19 cellular contexts compared by ENCODE assay signal in the genomic region with DNA sequence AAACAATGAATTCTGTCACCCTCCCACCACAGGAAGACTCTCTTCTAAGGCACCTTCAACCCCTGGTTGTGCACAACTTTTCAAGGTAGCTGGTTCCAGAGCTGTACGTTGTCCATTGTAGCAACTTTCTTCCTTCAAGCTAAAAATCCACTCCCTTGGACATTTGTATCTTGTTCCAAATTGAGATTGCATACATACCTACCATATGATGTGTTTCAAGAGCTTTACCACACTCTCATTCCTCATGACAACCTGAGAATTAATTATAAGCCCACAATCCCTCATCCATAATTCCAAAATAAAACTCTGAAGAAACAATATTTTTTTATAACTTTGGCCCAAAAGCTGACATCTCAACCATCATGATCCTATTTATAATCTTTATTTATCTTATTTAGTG. TPM values are rescaled to one million over a fixed set of nuclear protein-coding genes. Genes with fewer than 3 reads are reported as not detected.
A peak's percentile ranks its signal among the peaks of the same experiment; 100 is the strongest.
DNase-seq lines count a peak whose midpoint lies in the region; ATAC-seq and TF ChIP-seq lines count a peak whose summit lies in the region.
"Had no signal": no experiment of that assay in that cellular context is flagged by ENCODE, and none has a peak within 500 bp of the region (broad histone marks: within the 10 kb centered on the region; RNA-seq: fewer than 3 reads in every experiment).

No MANE protein-coding gene starts in this region.

- no peak for TF ChIP-seq POLR2A in sigmoid colon (IDR thresholded peaks at IDR 0.05)

- DNase-seq in CD14-positive monocyte (ENCODE audit: low spot score), result no peak
- no peak for DNase-seq in HL-60 (ENCODE audit: low read depth in 1 of 2, low spot score in 1 of 2)
- no peak for DNase-seq in central memory CD8-positive, alpha-beta T cell (ENCODE audit: low spot score in 2 of 2)
- no peak for DNase-seq in NCI-H82 (lab: John Stamatoyannopoulos, UW)
- DNase-seq in chondrocyte (ENCODE audit: low spot score), result no peak
- no peak for DNase-seq in activated T-helper 2 cell treated with anti-CD3 and anti-CD28 coated beads, Interferon-gamma antibody, Interleukin-2, Interleukin-4, amounts not matched to agents 10 μg/mL and 5 μg/mL and 100 μg/mL, durations not matched to agents 14 hours and 24 hours and 36 hours (ENCODE audit: low spot score)
- no peak for DNase-seq in sigmoid colon
- DNase-seq: CD4-positive, CD25-positive, alpha-beta regulatory T cell; DMS79 treated with DMSO at 0.1 percent for 48 hours; NCI-H1417; NCI-H187 treated with DMSO at 0.1 percent for 48 hours; NCI-H526 treated with DMSO at 0.1 percent for 48 hours; SHP77 treated with DMSO at 0.1 percent for 48 hours had no signal

- intact Hi-C loops in CD14-positive monocyte (cut with micrococcal nuclease) (loop anchor here in 1 of 2 donors (5.0 kb wide), 1 partner anchor 75 kb away; no protein-coding TSS in a partner anchor), sigmoid colon (cut with DNase I) (no loop called here)
- intact Hi-C loops in activated T-helper 2 cell treated with anti-CD3 and anti-CD28 coated beads, Interferon-gamma antibody, Interleukin-2, Interleukin-4, amounts not matched to agents 10 μg/mL and 5 μg/mL and 100 μg/mL, durations not matched to agents 14 hours and 24 hours and 36 hours (cut with micrococcal nuclease), result no loop called here

- no peak for TF ChIP-seq EP300 in sigmoid colon (IDR thresholded peaks at IDR 0.05)

- H3K4me1 Mint-ChIP-seq in CD14-positive monocyte (peaks cover 88% of the 10 kb centered on the region), chondrocyte (ENCODE audit: low read depth) (no peaks in the 10 kb centered on the region)
- peaks cover 69% of the 10 kb centered on the region for H3K4me1 Mint-ChIP-seq in central memory CD8-positive, alpha-beta T cell
- peaks cover 35% of the 10 kb centered on the region for H3K4me1 Mint-ChIP-seq in activated T-helper 2 cell treated with anti-CD3 and anti-CD28 coated beads, Interferon-gamma antibody, Interleukin-2, Interleukin-4, amounts not matched to agents 10 μg/mL and 5 μg/mL and 100 μg/mL, durations not matched to agents 14 hours and 24 hours and 36 hours (ENCODE audit: low read depth)

- peaks cover 98 to 100% of the 10 kb centered on the region in 2 experiments for H3K4me1 ChIP-seq in neutrophil (ENCODE audit: control insufficient read depth in 1 of 2, insufficient read depth in 1 of 2, low read depth in 1 of 2, low read length in 1 of 2)
- H3K4me1 ChIP-seq in sigmoid colon, result peaks cover 0 to 14% (median 5%) of the 10 kb centered on the region in 4 donors

- H3K27ac ChIP-seq in HL-60 (replicated peaks) (peak overlapping the region; percentile 92), neutrophil (peak overlapping the region; percentile 94), sigmoid colon (no peak overlapping the region)

- WGBS in sigmoid colon, 2 donors, result 86 to 96% methylated on average over 1 of the region's 1 CpG

- H3K9me3 Mint-ChIP-seq in CD14-positive monocyte, result peaks cover 0 to 4% (median 2%) of the 10 kb centered on the region in 7 donors
- peaks cover 4% of the 10 kb centered on the region for H3K9me3 Mint-ChIP-seq in central memory CD8-positive, alpha-beta T cell
- no peaks in the 10 kb centered on the region for H3K9me3 Mint-ChIP-seq in chondrocyte (ENCODE audit: low read depth)
- H3K9me3 Mint-ChIP-seq in activated T-helper 2 cell treated with anti-CD3 and anti-CD28 coated beads, Interferon-gamma antibody, Interleukin-2, Interleukin-4, amounts not matched to agents 10 μg/mL and 5 μg/mL and 100 μg/mL, durations not matched to agents 14 hours and 24 hours and 36 hours, result no peaks in the 10 kb centered on the region
- H3K9me3 Mint-ChIP-seq: IgD-negative memory B cell had no signal

- H3K4me3 ChIP-seq in HL-60 (replicated peaks; ENCODE audit: insufficient read depth, low read length), result no peak overlapping the region
- peak overlapping the region in 1 of 2 experiments; percentile 41 for H3K4me3 ChIP-seq in neutrophil (ENCODE audit: low read depth in 1 of 2, low read length in 1 of 2)
- no peak overlapping the region for H3K4me3 ChIP-seq in sigmoid colon

- no peak for TF ChIP-seq CTCF in CD14-positive monocyte (IDR thresholded peaks at IDR 0.05)
- no peak for TF ChIP-seq CTCF in HL-60 (IDR thresholded peaks at IDR 0.05; ENCODE audit: insufficient read depth, low read length)
- no peak for TF ChIP-seq CTCF in neutrophil (IDR thresholded peaks at IDR 0.05)
- TF ChIP-seq CTCF in chondrocyte (IDR thresholded peaks at IDR 0.05), result no peak
- TF ChIP-seq CTCF in sigmoid colon (IDR thresholded peaks at IDR 0.05), result no peak

- H3K9me3 ChIP-seq in neutrophil (no peaks in the 10 kb centered on the region), sigmoid colon (no peaks in the 10 kb centered on the region)

- H3K36me3 ChIP-seq in neutrophil, result no peaks in the 10 kb centered on the region
- H3K36me3 ChIP-seq in sigmoid colon, result peaks cover 0 to 7% (median 0%) of the 10 kb centered on the region in 4 donors

- H3K4me3 Mint-ChIP-seq in CD14-positive monocyte (peak overlapping the region in 1 of 2 donors; percentile 26), chondrocyte (ENCODE audit: unreplicated experiment) (no peak overlapping the region)
- no peak overlapping the region for H3K4me3 Mint-ChIP-seq in central memory CD8-positive, alpha-beta T cell
- H3K4me3 Mint-ChIP-seq in activated T-helper 2 cell treated with anti-CD3 and anti-CD28 coated beads, Interferon-gamma antibody, Interleukin-2, Interleukin-4, amounts not matched to agents 10 μg/mL and 5 μg/mL and 100 μg/mL, durations not matched to agents 14 hours and 24 hours and 36 hours (ENCODE audit: low read depth), result no peak overlapping the region
- H3K4me3 Mint-ChIP-seq: CD4-positive, CD25-positive, alpha-beta regulatory T cell; IgD-negative memory B cell had no signal

- ATAC-seq in central memory CD8-positive, alpha-beta T cell (replicated peaks; ENCODE audit: extremely low read depth, poor library complexity, severe bottlenecking), result no peak

- H3K27me3 Mint-ChIP-seq in CD14-positive monocyte (ENCODE audit: low read depth in 3 of 3) (peaks cover 0 to 3% (median 1%) of the 10 kb centered on the region in 3 donors), chondrocyte (ENCODE audit: low read depth) (no peaks in the 10 kb centered on the region)
- H3K27me3 Mint-ChIP-seq in central memory CD8-positive, alpha-beta T cell, result no peaks in the 10 kb centered on the region
- H3K27me3 Mint-ChIP-seq in activated T-helper 2 cell treated with anti-CD3 and anti-CD28 coated beads, Interferon-gamma antibody, Interleukin-2, Interleukin-4, amounts not matched to agents 10 μg/mL and 5 μg/mL and 100 μg/mL, durations not matched to agents 14 hours and 24 hours and 36 hours (ENCODE audit: low read depth), result no peaks in the 10 kb centered on the region
- H3K27me3 Mint-ChIP-seq: CD4-positive, CD25-positive, alpha-beta regulatory T cell; IgD-negative memory B cell had no signal

- H3K27me3 ChIP-seq in HL-60 (ENCODE audit: insufficient read depth, poor library complexity, severe bottlenecking), result no peaks in the 10 kb centered on the region
- H3K27me3 ChIP-seq in neutrophil, result no peaks in the 10 kb centered on the region
- H3K27me3 ChIP-seq in sigmoid colon, result no peaks in the 10 kb centered on the region

- peak overlapping the region; percentile 100 for H3K27ac Mint-ChIP-seq in CD14-positive monocyte
- H3K27ac Mint-ChIP-seq in central memory CD8-positive, alpha-beta T cell (ENCODE audit: low read depth), result peak overlapping the region; percentile 86
- no peak overlapping the region for H3K27ac Mint-ChIP-seq in chondrocyte (ENCODE audit: unreplicated experiment)
- H3K27ac Mint-ChIP-seq in activated T-helper 2 cell treated with anti-CD3 and anti-CD28 coated beads, Interferon-gamma antibody, Interleukin-2, Interleukin-4, amounts not matched to agents 10 μg/mL and 5 μg/mL and 100 μg/mL, durations not matched to agents 14 hours and 24 hours and 36 hours, result no peak overlapping the region
- H3K27ac Mint-ChIP-seq: IgD-negative memory B cell had no signal

- H3K36me3 Mint-ChIP-seq in CD14-positive monocyte, result peaks cover 45 to 69% of the 10 kb centered on the region in 2 donors
- H3K36me3 Mint-ChIP-seq in central memory CD8-positive, alpha-beta T cell (ENCODE audit: insufficient read depth), result peaks cover 10% of the 10 kb centered on the region
- peaks cover 10% of the 10 kb centered on the region for H3K36me3 Mint-ChIP-seq in chondrocyte (ENCODE audit: low read depth)
- H3K36me3 Mint-ChIP-seq in activated T-helper 2 cell treated with anti-CD3 and anti-CD28 coated beads, Interferon-gamma antibody, Interleukin-2, Interleukin-4, amounts not matched to agents 10 μg/mL and 5 μg/mL and 100 μg/mL, durations not matched to agents 14 hours and 24 hours and 36 hours (ENCODE audit: low read depth), result peaks cover 21% of the 10 kb centered on the region

RNA-seq across cellular contexts. Expression of a gene that starts 3.0 kb away (rescaled TPM):
- polyA plus RNA-seq in CD14-positive monocyte (not detected), sigmoid colon (not detected)
- total RNA-seq in chondrocyte (not detected in 3 replicates), sigmoid colon (not detected)
- not detected in 2 replicates for total RNA-seq in activated T-helper 2 cell treated with anti-CD3 and anti-CD28 coated beads, Interferon-gamma antibody, Interleukin-2, Interleukin-4, amounts not matched to agents 10 μg/mL and 5 μg/mL and 100 μg/mL, durations not matched to agents 14 hours and 24 hours and 36 hours
- total RNA-seq: A673; CD4-positive, CD25-positive, alpha-beta regulatory T cell; H4; HT-29; RPMI7951 had no signal
- polyA plus RNA-seq: CD4-positive, CD25-positive, alpha-beta regulatory T cell; IgD-negative memory B cell had no signal

RNA-seq across cellular contexts. Expression of a gene that starts 3.3 kb away (rescaled TPM):
- polyA plus RNA-seq in CD14-positive monocyte (not detected), sigmoid colon (not detected)
- total RNA-seq in chondrocyte (not detected in 3 replicates), sigmoid colon (not detected)
- not detected in 2 replicates for total RNA-seq in activated T-helper 2 cell treated with anti-CD3 and anti-CD28 coated beads, Interferon-gamma antibody, Interleukin-2, Interleukin-4, amounts not matched to agents 10 μg/mL and 5 μg/mL and 100 μg/mL, durations not matched to agents 14 hours and 24 hours and 36 hours
- total RNA-seq: A673; CD4-positive, CD25-positive, alpha-beta regulatory T cell; H4; HT-29; RPMI7951 had no signal
- polyA plus RNA-seq: CD4-positive, CD25-positive, alpha-beta regulatory T cell; IgD-negative memory B cell had no signal

RNA-seq across cellular contexts. Expression of a gene that starts 31.9 kb away (rescaled TPM):
- not detected for polyA plus RNA-seq in CD14-positive monocyte
- not detected in 3 replicates for total RNA-seq in chondrocyte
- total RNA-seq in activated T-helper 2 cell treated with anti-CD3 and anti-CD28 coated beads, Interferon-gamma antibody, Interleukin-2, Interleukin-4, amounts not matched to agents 10 μg/mL and 5 μg/mL and 100 μg/mL, durations not matched to agents 14 hours and 24 hours and 36 hours, result not detected in 2 replicates
- total RNA-seq in sigmoid colon, result not detected
- polyA plus RNA-seq in sigmoid colon, result not detected
- total RNA-seq: A673; CD4-positive, CD25-positive, alpha-beta regulatory T cell; H4; HT-29; RPMI7951 had no signal
- polyA plus RNA-seq: CD4-positive, CD25-positive, alpha-beta regulatory T cell; IgD-negative memory B cell had no signal

RNA-seq across cellular contexts. Expression of a gene that starts 32.4 kb away (rescaled TPM):
- polyA plus RNA-seq in CD14-positive monocyte, result 10 to 100 TPM; 14.2 to 18.9 TPM
- total RNA-seq in chondrocyte, result 19.8 to 23.1 TPM (median 22.8 TPM) in 3 replicates
- 17.6 and 17.9 TPM in 2 replicates for total RNA-seq in activated T-helper 2 cell treated with anti-CD3 and anti-CD28 coated beads, Interferon-gamma antibody, Interleukin-2, Interleukin-4, amounts not matched to agents 10 μg/mL and 5 μg/mL and 100 μg/mL, durations not matched to agents 14 hours and 24 hours and 36 hours
- total RNA-seq in sigmoid colon, result 10 to 100 TPM; 21.6 to 66.0 (median 36.6) TPM
- polyA plus RNA-seq in sigmoid colon, result 10 to 100 TPM; 43.5 to 89.0 (median 49.2) TPM

RNA-seq across cellular contexts. Expression of a gene that starts 36.9 kb away (rescaled TPM):
- polyA plus RNA-seq in CD14-positive monocyte (not detected), sigmoid colon (under 1 TPM in 1 of 3 donors, not detected in 2; 0.16 TPM)
- total RNA-seq in chondrocyte (0.17 to 0.22 TPM in 2 of 3 replicates, not detected in the other), sigmoid colon (under 1 TPM in 1 of 4 donors, not detected in 3; 0.55 TPM)
- total RNA-seq in activated T-helper 2 cell treated with anti-CD3 and anti-CD28 coated beads, Interferon-gamma antibody, Interleukin-2, Interleukin-4, amounts not matched to agents 10 μg/mL and 5 μg/mL and 100 μg/mL, durations not matched to agents 14 hours and 24 hours and 36 hours, result not detected in 2 replicates
- total RNA-seq: A673, H4, HT-29, RPMI7951 had no signal
- polyA plus RNA-seq: CD4-positive, CD25-positive, alpha-beta regulatory T cell; IgD-negative memory B cell had no signal

Comparison
In these comparisons a context has a peak if more than half of its experiments do, and no peak if none do; other contexts are left out.
1. H3K27ac Mint-ChIP-seq: peak in CD14-positive monocyte (7 of 7) and central memory CD8-positive, alpha-beta T cell (single experiment); none in chondrocyte (single experiment) and activated T-helper 2 cell treated with anti-CD3 and anti-CD28 coated beads, Interferon-gamma antibody, Interleukin-2, Interleukin-4, amounts not matched to agents 10 μg/mL and 5 μg/mL and 100 μg/mL, durations not matched to agents 14 hours and 24 hours and 36 hours (single experiment).
2. H3K27ac ChIP-seq: peak in HL-60 (single experiment) and neutrophil (single experiment); none in sigmoid colon (0 of 4).